ENCODE assay signal across 9 cellular contexts in the genomic region with DNA sequence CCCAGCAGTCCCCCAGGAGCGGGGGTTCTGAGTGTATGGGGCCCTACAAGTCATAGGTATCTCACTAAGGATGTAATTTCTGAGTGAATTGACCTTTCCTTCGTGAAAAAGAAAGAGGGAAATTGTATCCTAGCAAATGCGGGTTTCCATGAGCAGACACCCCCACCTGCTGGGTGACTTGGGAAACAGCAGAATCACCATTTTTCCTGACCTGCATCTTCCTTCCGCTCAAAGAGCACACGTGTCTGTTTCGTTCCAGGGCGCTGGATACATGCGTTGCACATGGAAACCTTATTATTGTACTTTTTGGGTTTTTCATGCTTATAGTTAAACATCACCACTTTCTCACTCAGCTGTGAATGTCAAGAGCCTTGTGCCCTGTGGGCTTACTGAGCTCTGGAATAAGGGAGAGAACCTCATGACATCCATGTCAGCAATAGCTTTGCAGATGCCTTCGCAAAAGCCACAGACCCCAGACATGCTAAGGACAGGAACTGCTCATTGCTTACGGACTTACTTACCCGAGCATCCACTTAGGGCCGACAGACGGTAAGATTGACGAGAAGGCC.
DNase-seq lines count a peak whose midpoint lies in the region; ATAC-seq and TF ChIP-seq lines count a peak whose summit lies in the region.
"Had no signal": no experiment of that assay in that cellular context is flagged by ENCODE, and none has a peak within 500 bp of the region (broad histone marks: within the 10 kb centered on the region; RNA-seq: fewer than 3 reads in every experiment).

No MANE protein-coding gene starts in this region.

- H3K4me3 Mint-ChIP-seq in glutamatergic neuron (ENCODE audit: unreplicated experiment): no peak overlapping the region

- peak; percentile 93 for TF ChIP-seq CTCF in AG04450 (IDR thresholded peaks at IDR 0.05; ENCODE audit: low read depth, low read length)
- TF ChIP-seq CTCF in GM12865 (IDR thresholded peaks at IDR 0.05; ENCODE audit: insufficient read depth, low read depth, low read length, missing control alignments): peak; percentile 52
- TF ChIP-seq CTCF in glutamatergic neuron (IDR thresholded peaks at IDR 0.05; ENCODE audit: partially characterized antibody, unreplicated experiment): peak; percentile 74
- peak; percentile 89 for TF ChIP-seq CTCF in retinal pigment epithelial cell (conservative IDR thresholded peaks at IDR 0.05; ENCODE audit: low read depth, low read length)

- peaks cover under 1% of the 10 kb centered on the region for H3K27me3 ChIP-seq in AG04450 (ENCODE audit: control insufficient read depth, insufficient read depth, low read length)

- no peaks in the 10 kb centered on the region; the same call in 1 of the 2 replicates for H3K9me3 ChIP-seq in AG04450 (ENCODE audit: control insufficient read depth, insufficient read depth, low read length)

- H3K27me3 Mint-ChIP-seq in glutamatergic neuron (ENCODE audit: unreplicated experiment): peaks cover 8% of the 10 kb centered on the region

- H3K4me3 ChIP-seq in AG04450 (ENCODE audit: low read depth, low read length): no peak overlapping the region
- no peak overlapping the region for H3K4me3 ChIP-seq in GM12865 (ENCODE audit: low read depth, low read length)
- no peak overlapping the region for H3K4me3 ChIP-seq in retinal pigment epithelial cell (ENCODE audit: low read length)

- CTCF ChIA-PET in AG04450 (lab: Charles Lee): interaction anchor here (0.6 to 3.4 kb wide), 18 partner anchors 8 to 1256 kb away, joined by 3 to 47 read pairs (median 4); a partner anchor contains a TSS

- DNase-seq in AG04450 (ENCODE audit: low read depth, low spot score) (peak; percentile 37), GM12865 (ENCODE audit: low read depth) (peak; percentile 16), NCI-H2171 treated with DMSO at 0.1 percent for 48 hours (lab: John Stamatoyannopoulos, UW) (peak; percentile 78), glutamatergic neuron (peak; percentile 76), retinal pigment epithelial cell (ENCODE audit: low read depth) (no peak), NCI-H1436 treated with DMSO at 0.1 percent for 48 hours (lab: John Stamatoyannopoulos, UW) (no peak)
- peak; percentile 54 to 58 for DNase-seq in activated T-cell treated with anti-CD3 and anti-CD28 coated beads, Interleukin-2, amount 50 U/mL, for 48 hours

- H3K9me3 Mint-ChIP-seq in glutamatergic neuron (ENCODE audit: unreplicated experiment): peaks cover 5% of the 10 kb centered on the region

- H3K27ac ChIP-seq in AG04450 (ENCODE audit: low read depth, low read length): no peak overlapping the region
- H3K27ac ChIP-seq: epithelial cell of prostate had no signal

- peaks cover 43% of the 10 kb centered on the region for H3K4me1 Mint-ChIP-seq in glutamatergic neuron (ENCODE audit: low read depth, unreplicated experiment)

- H3K27ac Mint-ChIP-seq in glutamatergic neuron (ENCODE audit: unreplicated experiment): no peak overlapping the region

- POLR2A ChIA-PET in AG04450 (lab: Yijun Ruan, JAX): no interaction called here

- ATAC-seq in HG03025 (IDR thresholded peaks at IDR 0.05; ENCODE audit: low FRiP score, unreplicated experiment): no peak

- no peaks in the 10 kb centered on the region for H3K36me3 Mint-ChIP-seq in glutamatergic neuron (ENCODE audit: unreplicated experiment)

Comparison
In these comparisons a context has a peak if more than half of its experiments do, and no peak if none do; other contexts are left out.
1. DNase-seq: peak in AG04450 (single experiment), GM12865 (single experiment), NCI-H2171 treated with DMSO at 0.1 percent for 48 hours (single experiment), activated T-cell treated with anti-CD3 and anti-CD28 coated beads, Interleukin-2, amount 50 U/mL, for 48 hours (2 of 2) and glutamatergic neuron (single experiment); none in retinal pigment epithelial cell (single experiment) and NCI-H1436 treated with DMSO at 0.1 percent for 48 hours (single experiment).
2. Peak in every context shown above with its lines, with median percentiles within 50 percentile points of each other: CTCF ChIP-seq.